In genomic region chr18:3294435-3295080, GRCh38 we compare ENCODE assay signal across 14 cellular contexts. TPM values are rescaled to one million over a fixed set of nuclear protein-coding genes. Genes with fewer than 3 reads are reported as not detected.
DNase-seq lines count a peak whose midpoint lies in the region; ATAC-seq and TF ChIP-seq lines count a peak whose summit lies in the region.
"Had no signal": no experiment of that assay in that cellular context is flagged by ENCODE, and none has a peak within 500 bp of the region (broad histone marks: within the 10 kb centered on the region; RNA-seq: fewer than 3 reads in every experiment).

No MANE protein-coding gene starts in this region.

- peaks cover 5 to 15% (median 12%) of the 10 kb centered on the region in 4 donors for H3K4me1 ChIP-seq in esophagus muscularis mucosa

- H3K27ac ChIP-seq in esophagus muscularis mucosa (replicated peaks in 1 of 4) = no peak overlapping the region
- H3K27ac ChIP-seq: coronary artery, tibial nerve had no signal

- peaks cover 0 to 5% (median 0%) of the 10 kb centered on the region in 4 donors for H3K9me3 ChIP-seq in esophagus muscularis mucosa

- H3K27me3 ChIP-seq in esophagus muscularis mucosa = no peaks in the 10 kb centered on the region
- H3K27me3 ChIP-seq: tibial nerve had no signal

- whole genome bisulfite sequencing in esophagus muscularis mucosa = 69% methylated on average over 3 of the region's 3 CpGs

- intact Hi-C loops in esophagus muscularis mucosa (cut with DNase I) = no loop called here

- TF ChIP-seq CTCF in esophagus muscularis mucosa (IDR thresholded peaks at IDR 0.05) = no peak

- no peaks in the 10 kb centered on the region for H3K36me3 ChIP-seq in esophagus muscularis mucosa
- H3K36me3 ChIP-seq: tibial nerve had no signal

- ATAC-seq in GM18909 (IDR thresholded peaks at IDR 0.05; ENCODE audit: poor library complexity, unreplicated experiment) (no peak), HG03045 (IDR thresholded peaks at IDR 0.05; ENCODE audit: unreplicated experiment) (no peak), HG02970 (IDR thresholded peaks at IDR 0.05; ENCODE audit: low FRiP score, unreplicated experiment) (no peak)

- TF ChIP-seq POLR2A in esophagus muscularis mucosa (IDR thresholded peaks at IDR 0.05; ENCODE audit: low read depth) = no peak

- no peak for TF ChIP-seq EP300 in esophagus muscularis mucosa (IDR thresholded peaks at IDR 0.05)

- peak; percentile 3 for DNase-seq in DMS153 treated with DMSO at 0.1 percent for 48 hours (lab: John Stamatoyannopoulos, UW; ENCODE audit: unreplicated experiment)
- peak; percentile 38 for DNase-seq in HT1080 (ENCODE audit: low read depth)
- DNase-seq in SHP77 (lab: John Stamatoyannopoulos, UW) = peak; percentile 34 to 37
- peak; percentile 84 for DNase-seq in iris pigment epithelial cell (ENCODE audit: low read depth)
- no peak for DNase-seq in esophagus muscularis mucosa (ENCODE audit: extremely low spot score)
- DNase-seq: activated T-cell treated with anti-CD3 and anti-CD28 coated beads, Interleukin-2, amount 50 U/mL, for 1 hour; amniotic stem cell; posterior cingulate gyrus; T-helper 1 cell had no signal

- no peak overlapping the region for H3K4me3 ChIP-seq in esophagus muscularis mucosa
- H3K4me3 ChIP-seq: coronary artery, tibial nerve had no signal

RNA-seq across cellular contexts. Expression of gene MYL12B, which starts 32.6 kb away (rescaled TPM):
- total RNA-seq in HT1080 (2014; rRNA removed; shearing (Covaris generic)) = 353 and 399 TPM in 2 replicates
- 516 and 540 TPM in 2 replicates for polyA plus RNA-seq in HT1080 (2015; cell fraction: cytosol; rRNA removed)
- 279 and 297 TPM in 2 replicates for polyA plus RNA-seq in HT1080 (2015; cell fraction: nucleus; rRNA removed)
- total RNA-seq in esophagus muscularis mucosa = 100 to 1,000 TPM; 211 to 279 (median 244) TPM

RNA-seq across cellular contexts. Expression of gene MYL12A, which starts 47.0 kb away (rescaled TPM):
- 521 and 591 TPM in 2 replicates for total RNA-seq in HT1080 (2014; rRNA removed; shearing (Covaris generic))
- polyA plus RNA-seq in HT1080 (2015; cell fraction: cytosol; rRNA removed) = 378 and 405 TPM in 2 replicates
- 254 and 260 TPM in 2 replicates for polyA plus RNA-seq in HT1080 (2015; cell fraction: nucleus; rRNA removed)
- total RNA-seq in esophagus muscularis mucosa = 100 to 1,000 TPM; 297 to 460 (median 380) TPM
